In genomic region chr5:107700486-107700885, GRCh38 we compare ENCODE assay signal across 26 cellular contexts. TPM values are rescaled to one million over a fixed set of nuclear protein-coding genes. Genes with fewer than 3 reads are reported as not detected.
"Had no signal": no experiment of that assay in that cellular context is flagged by ENCODE, and none has a peak within 500 bp of the region (broad histone marks: within the 10 kb centered on the region; RNA-seq: fewer than 3 reads in every experiment).

No MANE protein-coding gene starts in this region.

- ATAC-seq: activated naive CD4-positive, alpha-beta T cell treated with anti-CD3 and anti-CD28 coated beads, Interleukin-2, amount 50 U/mL, for 72 hours; activated naive CD8-positive, alpha-beta T cell treated with anti-CD3 and anti-CD28 coated beads, Interleukin-2, amount 50 U/mL, for 24 hours; activated T-cell treated with anti-CD3 and anti-CD28 coated beads, Interleukin-2, amount 50 U/mL, for 4 hours; T-cell had no signal

- H3K27me3 ChIP-seq: MG63 had no signal

- H3K4me3 ChIP-seq: MG63 had no signal

- DNase-seq: activated CD4-positive, alpha-beta memory T cell treated with anti-CD3 and anti-CD28 coated beads for 36 hours; activated CD4-positive, alpha-beta T cell treated with anti-CD3 and anti-CD28 coated beads, Interleukin-2, amount 10 ng/mL, durations not matched to agents 7 days and 5 days; activated CD4-positive, CD25-positive, alpha-beta regulatory T cell; activated CD8-positive, alpha-beta memory T cell treated with anti-CD3 and anti-CD28 coated beads for 24 hours; activated effector memory CD4-positive, alpha-beta T cell treated with anti-CD3 and anti-CD28 coated beads, Interleukin-2, amount 50 U/mL, for 16 hours; activated naive CD4-positive, alpha-beta T cell treated with Interleukin-2 at 50 U/mL for 16 hours; activated naive CD8-positive, alpha-beta T cell treated with anti-CD3 and anti-CD28 coated beads, Interleukin-2, amount 50 U/mL, for 24 hours; activated T-cell treated with anti-CD3 and anti-CD28 coated beads, Interleukin-2, amount 50 U/mL, for 4 hours; amygdala; MG63; MV-4-11; NCI-H1092 treated with DMSO at 0.1 percent for 48 hours; NCI-H1417 treated with DMSO at 0.1 percent for 48 hours; NCI-H1694; NCI-H2029; NCI-H2107; NCI-H2171 treated with DMSO at 0.1 percent for 48 hours; NCI-H226; NCI-H526 treated with DMSO at 0.1 percent for 48 hours; NCI-H82; SIG-M5; T-cell; T-helper 2 cell; T1000 had no signal

- H3K36me3 ChIP-seq: MG63 had no signal

- H3K27ac ChIP-seq: VCaP had no signal

- H3K9me3 ChIP-seq: MG63 had no signal

RNA-seq across cellular contexts. Expression of gene EFNA5, which starts 29.7 kb away (rescaled TPM):
- total RNA-seq: activated CD4-positive, alpha-beta memory T cell treated with anti-CD3 and anti-CD28 coated beads for 36 hours; activated CD4-positive, alpha-beta T cell treated with anti-CD3 and anti-CD28 coated beads, Interleukin-2, amount 10 ng/mL, durations not matched to agents 7 days and 5 days; activated naive CD4-positive, alpha-beta T cell treated with anti-CD3 and anti-CD28 coated beads, Interleukin-2, amount 50 U/mL, for 72 hours had no signal
